ENCODE assay signal across 39 cellular contexts in the genomic region with DNA sequence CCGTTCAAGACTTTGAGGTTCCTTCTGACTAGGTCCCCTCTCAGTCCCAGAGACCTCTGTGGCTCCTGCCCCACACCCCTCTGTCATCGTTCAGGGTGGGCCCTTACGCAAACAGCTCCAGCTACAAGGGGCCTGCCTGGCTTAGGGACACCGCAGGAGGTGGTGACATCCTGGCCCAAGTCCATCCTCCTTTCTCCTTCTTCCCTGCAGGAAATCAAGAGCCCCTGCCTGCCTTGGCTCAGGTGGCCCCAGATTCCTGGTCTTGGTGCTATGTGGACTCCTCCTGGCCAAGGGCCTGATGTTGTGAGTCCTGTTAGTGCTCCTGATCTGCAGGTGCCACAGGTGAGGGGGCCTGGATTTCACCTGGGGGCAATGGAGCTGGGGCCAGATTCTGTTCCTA. TPM values are rescaled to one million over a fixed set of nuclear protein-coding genes. Genes with fewer than 3 reads are reported as not detected.
"Had no signal": no experiment of that assay in that cellular context is flagged by ENCODE, and none has a peak within 500 bp of the region (broad histone marks: within the 10 kb centered on the region; RNA-seq: fewer than 3 reads in every experiment).

No MANE protein-coding gene starts in this region.

- H3K27ac Mint-ChIP-seq: activated CD4-positive, alpha-beta memory T cell treated with anti-CD3 and anti-CD28 coated beads, Interleukin-2, amount 10 ng/mL, durations not matched to agents 7 days and 5 days; activated naive CD4-positive, alpha-beta T cell treated with anti-CD3 and anti-CD28 coated beads for 36 hours; activated naive CD4-positive, alpha-beta T cell treated with anti-CD3 and anti-CD28 coated beads, Interleukin-2, amount 50 U/mL, for 72 hours; activated T-cell treated with anti-CD3 and anti-CD28 coated beads, Interleukin-2, amount 50 U/mL, for 24 hours; brain had no signal

- H3K4me3 ChIP-seq: adrenal gland, Peyer's patch had no signal

- H3K36me3 Mint-ChIP-seq: activated naive CD4-positive, alpha-beta T cell treated with anti-CD3 and anti-CD28 coated beads, Interleukin-2, amount 50 U/mL, for 72 hours; brain; T-cell had no signal

- H3K4me3 Mint-ChIP-seq: activated CD4-positive, alpha-beta memory T cell treated with anti-CD3 and anti-CD28 coated beads, Interleukin-2, amount 10 ng/mL, durations not matched to agents 7 days and 5 days; activated naive CD4-positive, alpha-beta T cell treated with anti-CD3 and anti-CD28 coated beads for 36 hours; activated T-cell treated with anti-CD3 and anti-CD28 coated beads, Interleukin-2, amount 50 U/mL, for 24 hours; brain; T-cell had no signal

- H3K9me3 ChIP-seq: adrenal gland, Peyer's patch had no signal

- H3K4me1 Mint-ChIP-seq: activated CD4-positive, alpha-beta memory T cell treated with anti-CD3 and anti-CD28 coated beads, Interleukin-2, amount 10 ng/mL, durations not matched to agents 7 days and 5 days; brain had no signal

- H3K27me3 Mint-ChIP-seq: activated T-cell treated with anti-CD3 and anti-CD28 coated beads, Interleukin-2, amount 50 U/mL, for 24 hours had no signal

- H3K27ac ChIP-seq: adrenal gland, Peyer's patch, WERI-Rb-1 had no signal

- DNase-seq: activated CD4-positive, alpha-beta memory T cell treated with anti-CD3 and anti-CD28 coated beads, Interleukin-2, amount 10 ng/mL, durations not matched to agents 7 days and 5 days; activated CD4-positive, alpha-beta T cell treated with anti-CD3 and anti-CD28 coated beads for 1 hour; activated CD4-positive, alpha-beta T cell treated with anti-CD3 and anti-CD28 coated beads for 48 hours; activated CD4-positive, CD25-positive, alpha-beta regulatory T cell; activated gamma-delta T cell treated with Interleukin-2 at 50 U/mL for 16 hours; activated naive CD4-positive, alpha-beta T cell treated with anti-CD3 and anti-CD28 coated beads for 36 hours; activated T-cell treated with anti-CD3 and anti-CD28 coated beads, Interleukin-2, amount 50 U/mL, for 24 hours; adrenal gland; caudate nucleus; cerebellar nuclear complex; KG1; MM.1S; MV-4-11; NCI-H1092; NCI-H1436 treated with DMSO at 0.1 percent for 48 hours; NCI-H1694 treated with DMSO at 0.1 percent for 48 hours; NCI-H2029 treated with DMSO at 0.1 percent for 48 hours; NCI-H2107; NCI-H2171; NCI-H510A; NCI-H526; NCI-H748 treated with DMSO at 0.1 percent for 48 hours; NK-92 treated with Interleukin-12 subunit alpha and Interleukin-12 subunit beta, amount 100 ng/mL, for 24 hours; PC-3; Peyer's patch; RPMI8226; SHP77 treated with DMSO at 0.1 percent for 48 hours; T-cell; T1000; WERI-Rb-1 had no signal

- ATAC-seq: activated naive CD4-positive, alpha-beta T cell treated with anti-CD3 and anti-CD28 coated beads, Interleukin-2, amount 50 U/mL, for 72 hours; PC-3; SK-N-SH treated with all-trans-retinoic acid at 6 μM for 48 hours; T-cell had no signal

- H3K4me1 ChIP-seq: adrenal gland, Peyer's patch had no signal

- H3K9me3 Mint-ChIP-seq: activated CD4-positive, alpha-beta memory T cell treated with anti-CD3 and anti-CD28 coated beads, Interleukin-2, amount 10 ng/mL, durations not matched to agents 7 days and 5 days; activated naive CD4-positive, alpha-beta T cell treated with anti-CD3 and anti-CD28 coated beads for 36 hours; activated naive CD4-positive, alpha-beta T cell treated with anti-CD3 and anti-CD28 coated beads, Interleukin-2, amount 50 U/mL, for 72 hours; activated T-cell treated with anti-CD3 and anti-CD28 coated beads, Interleukin-2, amount 50 U/mL, for 24 hours; brain; T-cell had no signal

- H3K36me3 ChIP-seq: adrenal gland, Peyer's patch, WERI-Rb-1 had no signal

RNA-seq across cellular contexts. Expression of a gene that starts 8.1 kb away (rescaled TPM):
- total RNA-seq: activated CD4-positive, alpha-beta memory T cell treated with anti-CD3 and anti-CD28 coated beads, Interleukin-2, amount 10 ng/mL, durations not matched to agents 7 days and 5 days; activated CD8-positive, alpha-beta memory T cell treated with anti-CD3 and anti-CD28 coated beads for 36 hours; activated naive CD4-positive, alpha-beta T cell treated with anti-CD3 and anti-CD28 coated beads for 36 hours; activated naive CD4-positive, alpha-beta T cell treated with anti-CD3 and anti-CD28 coated beads, Interleukin-2, amount 50 U/mL, for 72 hours; adrenal gland; astrocyte; bronchial epithelial cell; LHCN-M2; PC-3; Peyer's patch; SK-MEL-5; T-cell; T-helper 2 cell treated with Interferon-gamma antibody and Interleukin-4, amounts not matched to agents 100 ng/mL and 5 ng/mL, for 36 hours had no signal
- polyA plus RNA-seq: adrenal gland had no signal

RNA-seq across cellular contexts. Expression of a gene that starts 35.3 kb away (rescaled TPM):
- total RNA-seq: astrocyte, bronchial epithelial cell, LHCN-M2, PC-3, SK-MEL-5 had no signal
- polyA plus RNA-seq: adrenal gland had no signal

RNA-seq across cellular contexts. Expression of a gene that starts 50.2 kb away (rescaled TPM):
- total RNA-seq: activated CD4-positive, alpha-beta memory T cell treated with anti-CD3 and anti-CD28 coated beads, Interleukin-2, amount 10 ng/mL, durations not matched to agents 7 days and 5 days; activated CD8-positive, alpha-beta memory T cell treated with anti-CD3 and anti-CD28 coated beads for 36 hours; SK-MEL-5; T-helper 2 cell treated with Interferon-gamma antibody and Interleukin-4, amounts not matched to agents 100 ng/mL and 5 ng/mL, for 36 hours had no signal
